ENCODE assay signal across 9 cellular contexts in the genomic region with DNA sequence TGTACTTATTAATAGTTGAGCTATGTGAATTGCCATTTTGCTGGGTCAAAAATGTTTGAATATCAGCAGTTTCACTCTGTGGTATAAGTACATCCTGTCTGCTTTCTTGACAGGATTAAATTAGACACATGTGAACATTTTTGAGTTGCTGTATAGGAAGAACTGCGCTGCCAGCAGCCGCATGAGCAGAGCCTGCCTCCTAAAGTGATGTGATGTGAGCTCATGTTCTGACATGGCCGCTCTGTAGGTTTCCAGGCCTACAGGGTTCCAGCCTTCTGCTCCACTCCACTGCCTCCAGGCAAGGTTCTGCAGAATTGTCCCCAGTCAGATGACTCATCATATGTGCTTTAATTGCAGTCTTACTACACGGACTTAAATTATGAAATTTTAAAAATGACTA.
DNase-seq lines count a peak whose midpoint lies in the region; ATAC-seq and TF ChIP-seq lines count a peak whose summit lies in the region.
"Had no signal": no experiment of that assay in that cellular context is flagged by ENCODE, and none has a peak within 500 bp of the region (broad histone marks: within the 10 kb centered on the region; RNA-seq: fewer than 3 reads in every experiment).

No MANE protein-coding gene starts in this region.

- no peaks in the 10 kb centered on the region for H3K27me3 Mint-ChIP-seq in T-helper 2 cell treated with Interferon-gamma antibody and Interleukin-4, amounts not matched to agents 5 μg/mL and 100 μg/mL, for 36 hours (ENCODE audit: low read depth)
- H3K27me3 Mint-ChIP-seq: brain had no signal

- no peak overlapping the region for H3K4me3 Mint-ChIP-seq in T-helper 2 cell treated with Interferon-gamma antibody and Interleukin-4, amounts not matched to agents 5 μg/mL and 100 μg/mL, for 36 hours
- H3K4me3 Mint-ChIP-seq: brain had no signal

- H3K4me1 Mint-ChIP-seq in T-helper 2 cell treated with Interferon-gamma antibody and Interleukin-4, amounts not matched to agents 5 μg/mL and 100 μg/mL, for 36 hours (ENCODE audit: low read depth) = peaks cover 11% of the 10 kb centered on the region

- peaks cover 4% of the 10 kb centered on the region for H3K9me3 Mint-ChIP-seq in T-helper 2 cell treated with Interferon-gamma antibody and Interleukin-4, amounts not matched to agents 5 μg/mL and 100 μg/mL, for 36 hours

- no peak for TF ChIP-seq CTCF in fibroblast of villous mesenchyme (IDR thresholded peaks at IDR 0.05; ENCODE audit: insufficient read depth, low read depth, low read length)

- ATAC-seq in GM18867 (IDR thresholded peaks at IDR 0.05; ENCODE audit: unreplicated experiment) = peak; percentile 94
- ATAC-seq in GM21528 (IDR thresholded peaks at IDR 0.05; ENCODE audit: low FRiP score, unreplicated experiment) = peak; percentile 82
- peak; percentile 83 for ATAC-seq in HG03469 (IDR thresholded peaks at IDR 0.05; ENCODE audit: unreplicated experiment)
- ATAC-seq in HG02840 (IDR thresholded peaks at IDR 0.05; ENCODE audit: low FRiP score, unreplicated experiment) = no peak

- no peak overlapping the region for H3K27ac Mint-ChIP-seq in T-helper 2 cell treated with Interferon-gamma antibody and Interleukin-4, amounts not matched to agents 5 μg/mL and 100 μg/mL, for 36 hours

- DNase-seq in fibroblast of villous mesenchyme (ENCODE audit: low read depth) (peak; percentile 21), NCI-H1417 treated with DMSO at 0.1 percent for 48 hours (lab: John Stamatoyannopoulos, UW) (no peak)
- no peak for DNase-seq in T-helper 2 cell treated with Interferon-gamma antibody and Interleukin-4, amounts not matched to agents 5 μg/mL and 100 μg/mL, for 36 hours (ENCODE audit: low spot score)
- DNase-seq: NCI-H187 treated with DMSO at 0.1 percent for 48 hours had no signal

- no peak overlapping the region for H3K4me3 ChIP-seq in fibroblast of villous mesenchyme (ENCODE audit: low read depth, low read length)

- H3K36me3 Mint-ChIP-seq in T-helper 2 cell treated with Interferon-gamma antibody and Interleukin-4, amounts not matched to agents 5 μg/mL and 100 μg/mL, for 36 hours (ENCODE audit: low read depth) = peaks cover 9% of the 10 kb centered on the region
